In genomic region chr11:406796-407650, GRCh38 we compare ENCODE assay signal across 8 cellular contexts. TPM values are rescaled to one million over a fixed set of nuclear protein-coding genes. Genes with fewer than 3 reads are reported as not detected.
DNase-seq lines count a peak whose midpoint lies in the region; ATAC-seq, FAIRE-seq and TF ChIP-seq lines count a peak whose summit lies in the region.

No MANE protein-coding gene starts in this region.

- peak overlapping the region; percentile 65 for H3K9ac ChIP-seq in SK-N-SH

- peak overlapping the region; percentile 70; the same call in 1 of the 2 replicates for H2AFZ ChIP-seq in SK-N-SH (ENCODE audit: low read depth)

- H3K9me3 ChIP-seq in SK-N-SH (no peaks in the 10 kb centered on the region), WERI-Rb-1 (ENCODE audit: severe bottlenecking) (peaks cover 5% of the 10 kb centered on the region)

- H3K9me2 ChIP-seq in SK-N-SH, result no peaks in the 10 kb centered on the region

- peaks cover 0 to 19% of the 10 kb centered on the region in 2 experiments; a peak in 1 of 4 replicates for H3K4me1 ChIP-seq in SK-N-SH (ENCODE audit: control insufficient read depth in 1 of 2, insufficient read depth in 2 of 2, low read depth in 1 of 2, low read length in 1 of 2)

- CTCF ChIA-PET in SK-N-SH (lab: Yijun Ruan, JAX), result interaction anchor here (0.9 to 6.6 kb wide), 6 partner anchors 10 to 111 kb away, joined by 3 to 77 read pairs (median 4); partner anchors contain the start of genes ANO9 and PTDSS2

- H3K27ac ChIP-seq in SK-N-SH (ENCODE audit: low read depth in 2 of 2, low read length in 1 of 2), result peak overlapping the region in 1 of 2 experiments; percentile 77; a peak in 2 of 4 replicates
- no peak overlapping the region for H3K27ac ChIP-seq in WERI-Rb-1

- peaks cover 5% of the 10 kb centered on the region for H3K4me1 Mint-ChIP-seq in activated naive CD8-positive, alpha-beta T cell treated with anti-CD3 and anti-CD28 coated beads, Interleukin-2, amount 10 ng/mL, durations not matched to agents 7 days and 5 days

- peak overlapping the region; percentile 25 for H3K4me3 Mint-ChIP-seq in activated naive CD8-positive, alpha-beta T cell treated with anti-CD3 and anti-CD28 coated beads, Interleukin-2, amount 10 ng/mL, durations not matched to agents 7 days and 5 days

- H3K27me3 Mint-ChIP-seq in activated naive CD8-positive, alpha-beta T cell treated with anti-CD3 and anti-CD28 coated beads, Interleukin-2, amount 10 ng/mL, durations not matched to agents 7 days and 5 days, result no peaks in the 10 kb centered on the region

- H3F3A ChIP-seq in SK-N-SH (replicated peaks; ENCODE audit: insufficient read depth), result no peaks in the 10 kb centered on the region

- DNase-seq in AG08395 (ENCODE audit: low spot score) (peak; percentile 89), GM19239 (ENCODE audit: insufficient read length, low spot score) (peak; percentile 100), SK-N-SH (peak; percentile 99), left cardiac atrium (peak; percentile 90), retinal pigment epithelial cell (ENCODE audit: low read depth) (no peak), WERI-Rb-1 (no peak)
- peak; percentile 95 for DNase-seq in activated naive CD8-positive, alpha-beta T cell treated with anti-CD3 and anti-CD28 coated beads, Interleukin-2, amount 10 ng/mL, durations not matched to agents 7 days and 5 days

- TF ChIP-seq CTCF in SK-N-SH (IDR thresholded peaks at IDR 0.05) (no peak; the same call in 1 of the 2 replicates), retinal pigment epithelial cell (conservative IDR thresholded peaks at IDR 0.05; ENCODE audit: low read depth, low read length) (peak; percentile 14), WERI-Rb-1 (IDR thresholded peaks at IDR 0.05; ENCODE audit: low read depth, low read length) (no peak)

- no peak for TF ChIP-seq RAD21 in SK-N-SH (IDR thresholded peaks at IDR 0.05; ENCODE audit: low read length)

- H3K9me3 Mint-ChIP-seq in activated naive CD8-positive, alpha-beta T cell treated with anti-CD3 and anti-CD28 coated beads, Interleukin-2, amount 10 ng/mL, durations not matched to agents 7 days and 5 days, result no peaks in the 10 kb centered on the region

- peak overlapping the region; percentile 64 to 72 for H3K4me3 ChIP-seq in SK-N-SH (ENCODE audit: low read depth in 2 of 2, low read length in 1 of 2)
- peak overlapping the region; percentile 51 for H3K4me3 ChIP-seq in retinal pigment epithelial cell (ENCODE audit: low read length)
- no peak overlapping the region for H3K4me3 ChIP-seq in WERI-Rb-1 (ENCODE audit: low read depth, low read length)

- H3K36me3 Mint-ChIP-seq in activated naive CD8-positive, alpha-beta T cell treated with anti-CD3 and anti-CD28 coated beads, Interleukin-2, amount 10 ng/mL, durations not matched to agents 7 days and 5 days, result peaks cover 2% of the 10 kb centered on the region

- intact Hi-C loops in left cardiac atrium (cut with DNase I), result loop anchor here in 1 of 2 donors (5.0 kb wide), 1 partner anchor 110 kb away; no protein-coding TSS in a partner anchor

- no peaks in the 10 kb centered on the region for H3K79me2 ChIP-seq in SK-N-SH (ENCODE audit: insufficient read depth)

- TF ChIP-seq EP300 in SK-N-SH (IDR thresholded peaks at IDR 0.05; ENCODE audit: borderline replicate concordance in 1 of 2, low read depth in 1 of 2, low read length in 1 of 2), result no peak

- 72% methylated on average over 14 of the region's 91 CpGs for WGBS in SK-N-SH (ENCODE audit: low lambda C conversion rate)

- no peaks in the 10 kb centered on the region for H3K27me3 ChIP-seq in SK-N-SH (ENCODE audit: insufficient read depth)
- H3K27me3 ChIP-seq in WERI-Rb-1 (ENCODE audit: insufficient read depth, low read depth, severe bottlenecking), result no peaks in the 10 kb centered on the region

- H3K36me3 ChIP-seq in SK-N-SH (replicated peaks in 1 of 2; ENCODE audit: control insufficient read depth in 1 of 2, insufficient read depth in 2 of 2, low read length in 1 of 2), result no peaks in the 10 kb centered on the region
- no peaks in the 10 kb centered on the region for H3K36me3 ChIP-seq in WERI-Rb-1

- H3K27ac Mint-ChIP-seq in activated naive CD8-positive, alpha-beta T cell treated with anti-CD3 and anti-CD28 coated beads, Interleukin-2, amount 10 ng/mL, durations not matched to agents 7 days and 5 days, result peak overlapping the region; percentile 61

- no peaks in the 10 kb centered on the region for H4K20me1 ChIP-seq in SK-N-SH (ENCODE audit: insufficient read depth)

- peak; percentile 53 for ATAC-seq in HG03565 (IDR thresholded peaks at IDR 0.05; ENCODE audit: unreplicated experiment)
- peak; percentile 93 for ATAC-seq in activated naive CD8-positive, alpha-beta T cell treated with anti-CD3 and anti-CD28 coated beads, Interleukin-2, amount 10 ng/mL, durations not matched to agents 7 days and 5 days (ENCODE audit: low read depth)
- peak; percentile 79 for ATAC-seq in left cardiac atrium

- FAIRE-seq in GM19239 (lab: Jason Lieb, UNC), result peak; percentile 89

- peak overlapping the region; percentile 98 for H3K4me2 ChIP-seq in SK-N-SH

- POLR2A ChIA-PET in SK-N-SH (lab: Yijun Ruan, JAX), result interaction anchor here (0.9 to 1.7 kb wide), 3 partner anchors 36 to 170 kb away, joined by 3 to 8 read pairs (median 4); partner anchors contain the start of gene PTDSS2
- POLR2A ChIA-PET in activated naive CD8-positive, alpha-beta T cell treated with anti-CD3 and anti-CD28 coated beads, Interleukin-2, amount 10 ng/mL, durations not matched to agents 7 days and 5 days (lab: Charles Lee), result interaction anchor here (0.6 to 3.7 kb wide), 15 partner anchors 9 to 200 kb away, joined by 3 to 51 read pairs (median 4); partner anchors contain the start of genes ANO9, BET1L, LRRC56 and PTDSS2

TF ChIP-seq in SK-N-SH, 30 proteins besides CTCF, POLR2A, EP300 and RAD21 (continues in another document):
- TF ChIP-seq JUND (IDR thresholded peaks at IDR 0.05) (no peak), POLR2AphosphoS5 (IDR thresholded peaks at IDR 0.05; ENCODE audit: low read depth, low read length) (no peak), TEAD4 (IDR thresholded peaks at IDR 0.05; ENCODE audit: borderline replicate concordance, insufficient read depth) (no peak), PBX3 (IDR thresholded peaks at IDR 0.05) (no peak), MAX (IDR thresholded peaks at IDR 0.05; ENCODE audit: low read depth) (peak; percentile 72), NRF1 (IDR thresholded peaks at IDR 0.05; ENCODE audit: low read depth, low read length) (peak; percentile 8; the same call in 1 of the 2 replicates), FOSL2 (IDR thresholded peaks at IDR 0.05; ENCODE audit: borderline replicate concordance, low read depth) (no peak), MEF2A (IDR thresholded peaks at IDR 0.05; ENCODE audit: borderline replicate concordance, low read depth) (no peak), RFX5 (IDR thresholded peaks at IDR 0.05; ENCODE audit: low read length) (no peak)

RNA-seq across cellular contexts. Expression of gene SIGIRR, which starts 7.8 kb away (rescaled TPM):
- 22.4 and 32.5 TPM in 2 replicates for polyA plus RNA-seq in SK-N-SH (2012; rRNA removed)
- polyA plus RNA-seq in SK-N-SH (2012; cell fraction: cytosol; rRNA removed), result 12.3 and 16.4 TPM in 2 replicates
- polyA plus RNA-seq in SK-N-SH (2012; cell fraction: nucleus; rRNA removed), result 45.1 and 92.0 TPM in 2 replicates
- 100 to 1,000 TPM; 273 to 276 TPM for total RNA-seq in activated naive CD8-positive, alpha-beta T cell treated with anti-CD3 and anti-CD28 coated beads, Interleukin-2, amount 10 ng/mL, durations not matched to agents 7 days and 5 days
- 10 to 100 TPM; 35.4 to 36.7 TPM for total RNA-seq in left cardiac atrium

RNA-seq across cellular contexts. Expression of gene PKP3, which starts 13.0 kb away (rescaled TPM):
- 1.4 and 2.4 TPM in 2 replicates for polyA plus RNA-seq in SK-N-SH (2012; rRNA removed)
- 0.59 and 0.98 TPM in 2 replicates for polyA plus RNA-seq in SK-N-SH (2012; cell fraction: cytosol; rRNA removed)
- 4.2 and 5.2 TPM in 2 replicates for polyA plus RNA-seq in SK-N-SH (2012; cell fraction: nucleus; rRNA removed)
- total RNA-seq in activated naive CD8-positive, alpha-beta T cell treated with anti-CD3 and anti-CD28 coated beads, Interleukin-2, amount 10 ng/mL, durations not matched to agents 7 days and 5 days, result under 1 TPM; 0.30 to 0.45 TPM
- under 1 TPM; 0.52 to 0.68 TPM for total RNA-seq in left cardiac atrium

RNA-seq across cellular contexts. Expression of gene ANO9, which starts 34.8 kb away (rescaled TPM):
- polyA plus RNA-seq in SK-N-SH (2012; rRNA removed), result 0.06 and 0.12 TPM in 2 replicates
- polyA plus RNA-seq in SK-N-SH (2012; cell fraction: cytosol; rRNA removed), result 0.03 TPM in 2 replicates
- polyA plus RNA-seq in SK-N-SH (2012; cell fraction: nucleus; rRNA removed), result 1.0 TPM in 2 replicates
- total RNA-seq in activated naive CD8-positive, alpha-beta T cell treated with anti-CD3 and anti-CD28 coated beads, Interleukin-2, amount 10 ng/mL, durations not matched to agents 7 days and 5 days, result 100 to 1,000 TPM; 115 to 122 TPM
- total RNA-seq in left cardiac atrium, result 1 to 10 TPM in 1 of 2 donors, under 1 TPM in 1; 0.55 to 1.6 TPM

RNA-seq across cellular contexts. Expression of gene B4GALNT4, which starts 37.7 kb away (rescaled TPM):
- 58.6 and 66.7 TPM in 2 replicates for polyA plus RNA-seq in SK-N-SH (2012; rRNA removed)
- polyA plus RNA-seq in SK-N-SH (2012; cell fraction: cytosol; rRNA removed), result 18.8 and 31.2 TPM in 2 replicates
- 380 and 563 TPM in 2 replicates for polyA plus RNA-seq in SK-N-SH (2012; cell fraction: nucleus; rRNA removed)
- 1 to 10 TPM; 1.1 TPM for total RNA-seq in activated naive CD8-positive, alpha-beta T cell treated with anti-CD3 and anti-CD28 coated beads, Interleukin-2, amount 10 ng/mL, durations not matched to agents 7 days and 5 days
- 1 to 10 TPM; 2.1 to 2.4 TPM for total RNA-seq in left cardiac atrium

RNA-seq across cellular contexts. Expression of gene PTDSS2, which starts 43.1 kb away (rescaled TPM):
- polyA plus RNA-seq in SK-N-SH (2012; rRNA removed), result 25.6 and 28.6 TPM in 2 replicates
- polyA plus RNA-seq in SK-N-SH (2012; cell fraction: cytosol; rRNA removed), result 10.9 and 14.9 TPM in 2 replicates
- polyA plus RNA-seq in SK-N-SH (2012; cell fraction: nucleus; rRNA removed), result 130 and 148 TPM in 2 replicates
- total RNA-seq in activated naive CD8-positive, alpha-beta T cell treated with anti-CD3 and anti-CD28 coated beads, Interleukin-2, amount 10 ng/mL, durations not matched to agents 7 days and 5 days, result 10 to 100 TPM; 27.6 to 27.8 TPM
- total RNA-seq in left cardiac atrium, result 10 to 100 TPM; 21.5 to 26.5 TPM

Comparison
In these comparisons a context has a peak if more than half of its experiments do, and no peak if none do; other contexts are left out.
1. DNase-seq: peak in AG08395 (single experiment), GM19239 (single experiment), SK-N-SH (single experiment), activated naive CD8-positive, alpha-beta T cell treated with anti-CD3 and anti-CD28 coated beads, Interleukin-2, amount 10 ng/mL, durations not matched to agents 7 days and 5 days (single experiment) and left cardiac atrium (single experiment); none in retinal pigment epithelial cell (single experiment) and WERI-Rb-1 (single experiment).
2. RNA of gene SIGIRR, which starts 7.8 kb away (total RNA-seq): 273 to 276 TPM in activated naive CD8-positive, alpha-beta T cell treated with anti-CD3 and anti-CD28 coated beads, Interleukin-2, amount 10 ng/mL, durations not matched to agents 7 days and 5 days; 35.4 to 36.7 TPM in left cardiac atrium; every median in the first group is over 4 times any median in the second.
3. RNA of gene ANO9, which starts 34.8 kb away (total RNA-seq): 115 to 122 TPM in activated naive CD8-positive, alpha-beta T cell treated with anti-CD3 and anti-CD28 coated beads, Interleukin-2, amount 10 ng/mL, durations not matched to agents 7 days and 5 days; 0.55 to 1.6 TPM in left cardiac atrium; every median in the first group is over 10 times any median in the second.
4. Peak in every context shown above with its lines, with median percentiles within 50 percentile points of each other: ATAC-seq.